26 cellular contexts compared by ENCODE assay signal in the genomic region with DNA sequence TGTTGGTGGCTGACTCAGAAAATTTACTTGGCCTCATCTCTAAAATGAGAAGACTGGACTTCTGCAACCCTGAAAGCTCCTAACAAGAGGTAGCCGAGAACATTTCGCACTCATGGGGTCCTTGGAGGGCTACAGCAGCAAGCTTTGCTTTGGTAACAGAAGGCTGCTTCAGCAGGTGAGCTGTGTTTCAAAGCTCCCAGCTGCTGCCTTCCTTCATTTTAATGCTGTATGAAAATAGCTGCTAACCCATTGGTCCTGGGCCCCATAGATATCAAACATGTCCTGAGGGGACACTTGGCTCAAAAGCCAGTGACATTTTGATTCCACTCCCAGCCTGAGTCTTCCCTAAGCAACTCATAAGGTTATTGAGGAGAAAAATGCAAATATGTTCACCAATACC. TPM values are rescaled to one million over a fixed set of nuclear protein-coding genes. Genes with fewer than 3 reads are reported as not detected.
"Had no signal": no experiment of that assay in that cellular context is flagged by ENCODE, and none has a peak within 500 bp of the region (broad histone marks: within the 10 kb centered on the region; RNA-seq: fewer than 3 reads in every experiment).

No MANE protein-coding gene starts in this region.

- DNase-seq: head of caudate nucleus; hippocampal formation; left colon; left lung; lower lobe of right lung; mammary epithelial cell; mesendoderm; naive thymus-derived CD4-positive, alpha-beta T cell; ovary; retina; right cardiac atrium; small intestine; spleen; stimulated activated CD4-positive, alpha-beta T cell treated with anti-CD3 and anti-CD28 coated beads, Interleukin-4, amount 100 ng/mL, for 24 hours; stimulated activated CD8-positive, alpha-beta memory T cell treated with anti-CD3 and anti-CD28 coated beads, Interleukin-4, amount 100 ng/mL, for 48 hours; stimulated activated naive B cell treated with anti-CD40 and anti-IgM and Interleukin-4, amounts not matched to agents 10 μg/mL and 1 μg/mL and 100 μg/mL, for 72 hours; stimulated activated naive CD8-positive, alpha-beta T cell treated with anti-CD3 and anti-CD28 coated beads, Interleukin-15, Interleukin-2, amounts not matched to agents 100 U/mL and 50 U/mL, for 24 hours; stomach; testis; thyroid gland; transverse colon; upper lobe of right lung had no signal

- ATAC-seq: left colon; left lung; lower lobe of right lung; naive thymus-derived CD4-positive, alpha-beta T cell; natural killer cell treated with Interleukin-12 subunit alpha and Interleukin-12 subunit beta and Interleukin-15 and Interleukin-18, amount 100 ng/mL, for 72 hours; right cardiac atrium; sciatic nerve; stimulated activated naive B cell treated with anti-CD40 and anti-IgM and Interleukin-4, amounts not matched to agents 10 μg/mL and 1 μg/mL and 100 μg/mL, for 72 hours; stimulated activated naive CD8-positive, alpha-beta T cell treated with anti-CD3 and anti-CD28 coated beads, Interleukin-15, Interleukin-2, amounts not matched to agents 100 U/mL and 50 U/mL, for 24 hours; upper lobe of right lung had no signal

- H3K27me3 ChIP-seq: left lung, ovary, spleen, stomach, testis, thyroid gland, transverse colon, upper lobe of right lung had no signal

- H3K36me3 ChIP-seq: left lung, lower lobe of right lung, ovary, prostate gland, spleen, stomach, thyroid gland, transverse colon, upper lobe of right lung had no signal

- H3K27ac ChIP-seq: left lung, lower lobe of right lung, ovary, prostate gland, spleen, stomach, testis, thyroid gland, transverse colon, upper lobe of right lung had no signal

- H3K4me1 ChIP-seq: left lung, lower lobe of right lung, prostate gland, stomach, testis, thyroid gland, transverse colon, upper lobe of right lung had no signal

- H3K4me3 ChIP-seq: left lung, lower lobe of right lung, ovary, prostate gland, spleen, stomach, testis, thyroid gland, transverse colon, upper lobe of right lung had no signal

- H3K9me3 ChIP-seq: left lung, lower lobe of right lung, ovary, prostate gland, spleen, stomach, testis, thyroid gland, transverse colon, upper lobe of right lung had no signal

RNA-seq across cellular contexts. Expression of gene GPNMB, which starts 38.3 kb away (rescaled TPM):
- total RNA-seq: natural killer cell treated with Interleukin-12 subunit alpha and Interleukin-12 subunit beta and Interleukin-15 and Interleukin-18, amount 100 ng/mL, for 72 hours had no signal
- polyA plus RNA-seq: naive thymus-derived CD4-positive, alpha-beta T cell; neural cell had no signal
